In genomic region chr21:25934771-25935224, GRCh38 we compare ENCODE assay signal across 8 cellular contexts.
DNase-seq lines count a peak whose midpoint lies in the region; ATAC-seq and TF ChIP-seq lines count a peak whose summit lies in the region.

No MANE protein-coding gene starts in this region.

- peaks cover 1% of the 10 kb centered on the region for H3K36me3 ChIP-seq in kidney epithelial cell (ENCODE audit: control insufficient read depth, insufficient read depth, low read length)
- no peaks in the 10 kb centered on the region for H3K36me3 ChIP-seq in urinary bladder (ENCODE audit: insufficient read depth)
- H3K36me3 ChIP-seq in HAP-1 (replicated peaks), result no peaks in the 10 kb centered on the region

- no peak for TF ChIP-seq CTCF in kidney epithelial cell (IDR thresholded peaks at IDR 0.05; ENCODE audit: insufficient read depth, low read length, poor library complexity, severe bottlenecking)

- in situ Hi-C loops in HAP-1 (cut with MboI; ENCODE audit: low sequenced_read_pairs), result no loop called here

- no peaks in the 10 kb centered on the region for H3K27me3 ChIP-seq in kidney epithelial cell (ENCODE audit: control insufficient read depth, insufficient read depth, low read length)
- H3K27me3 ChIP-seq in HAP-1 (ENCODE audit: low read depth), result no peaks in the 10 kb centered on the region

- H3K27ac ChIP-seq in urinary bladder (ENCODE audit: low read depth), result peak overlapping the region; percentile 3

- 40% methylated on average over 4 of the region's 4 CpGs for WGBS in urinary bladder

- DNase-seq in AG08396 (ENCODE audit: low spot score) (peak; percentile 78), HK-2 (ENCODE audit: unreplicated experiment) (peak; percentile 33), astrocyte of the hippocampus (ENCODE audit: low read depth, low spot score) (peak; percentile 88), kidney epithelial cell (ENCODE audit: low read depth) (peak; percentile 76), NCI-H1694 treated with DMSO at 0.1 percent for 48 hours (lab: John Stamatoyannopoulos, UW) (no peak), HAP-1 (ENCODE audit: low spot score in 2 of 2) (no peak)

- no peak overlapping the region for H3K4me3 ChIP-seq in kidney epithelial cell (ENCODE audit: low read depth, low read length)
- no peak overlapping the region for H3K4me3 ChIP-seq in urinary bladder (ENCODE audit: low read depth, low read length)
- no peak overlapping the region for H3K4me3 ChIP-seq in HAP-1

- H3K4me1 ChIP-seq in urinary bladder (ENCODE audit: insufficient read depth) (no peaks in the 10 kb centered on the region), HAP-1 (peaks cover 13% of the 10 kb centered on the region)

- ATAC-seq in GM21717 (IDR thresholded peaks at IDR 0.05; ENCODE audit: unreplicated experiment), result no peak

- no peaks in the 10 kb centered on the region for H3K9me3 ChIP-seq in HAP-1

Comparison
In these comparisons a context has a peak if more than half of its experiments do, and no peak if none do; other contexts are left out.
1. DNase-seq: peak in AG08396 (single experiment), HK-2 (single experiment), astrocyte of the hippocampus (single experiment) and kidney epithelial cell (single experiment); none in NCI-H1694 treated with DMSO at 0.1 percent for 48 hours (single experiment) and HAP-1 (0 of 2).